In genomic region chr7:114048386-114049235, GRCh38 we compare ENCODE assay signal across 8 cellular contexts.
A peak's percentile ranks its signal among the peaks of the same experiment; 100 is the strongest.
DNase-seq lines count a peak whose midpoint lies in the region; ATAC-seq and TF ChIP-seq lines count a peak whose summit lies in the region.

No MANE protein-coding gene starts in this region.

- H3K4me3 ChIP-seq in CD8-positive, alpha-beta memory T cell (ENCODE audit: low read length), result peak overlapping the region; percentile 55
- H3K4me3 ChIP-seq in SK-N-SH (ENCODE audit: low read depth in 2 of 2, low read length in 1 of 2) (peak overlapping the region; percentile 48 to 57), fibroblast of pulmonary artery (replicated peaks; ENCODE audit: low read depth, low read length) (peak overlapping the region; percentile 23), subcutaneous abdominal adipose tissue (ENCODE audit: low read depth in 1 of 5, low read length in 5 of 5) (peak overlapping the region; percentile 23 to 49 (median 31))

- DNase-seq in CD8-positive, alpha-beta memory T cell, result peak in 1 of 5 donors; percentile 10
- DNase-seq in SK-N-SH (peak; percentile 16), fibroblast of pulmonary artery (ENCODE audit: low read depth) (peak; percentile 14)

- H3K9me2 ChIP-seq in SK-N-SH, result no peaks in the 10 kb centered on the region

- peaks cover 12 to 26% (median 24%) of the 10 kb centered on the region in 3 donors for H3K4me1 Mint-ChIP-seq in CD8-positive, alpha-beta memory T cell

- no peaks in the 10 kb centered on the region for H3K27me3 ChIP-seq in CD8-positive, alpha-beta memory T cell (ENCODE audit: insufficient read depth, low read length, poor library complexity, severe bottlenecking)
- H3K27me3 ChIP-seq in SK-N-SH (ENCODE audit: insufficient read depth) (no peaks in the 10 kb centered on the region; the same call in 1 of the 2 replicates), subcutaneous abdominal adipose tissue (ENCODE audit: control insufficient read depth in 5 of 5, insufficient read depth in 4 of 5, low read length in 5 of 5) (no peaks in the 10 kb centered on the region)

- H3K27ac ChIP-seq in CD8-positive, alpha-beta memory T cell (ENCODE audit: low read depth, low read length), result no peak overlapping the region
- H3K27ac ChIP-seq in SK-N-SH (ENCODE audit: low read depth in 2 of 2, low read length in 1 of 2) (no peak overlapping the region), subcutaneous abdominal adipose tissue (ENCODE audit: low read depth, low read length) (no peak overlapping the region)

- H3K27ac Mint-ChIP-seq in CD8-positive, alpha-beta memory T cell, result peak overlapping the region in 7 of 8 donors; percentile 67 to 90 (median 88)

- no peaks in the 10 kb centered on the region for H3K9me3 Mint-ChIP-seq in CD8-positive, alpha-beta memory T cell

- TF ChIP-seq CTCF in SK-N-SH (IDR thresholded peaks at IDR 0.05) (no peak), fibroblast of pulmonary artery (IDR thresholded peaks at IDR 0.05; ENCODE audit: low read length, missing control alignments) (no peak)

- no peaks in the 10 kb centered on the region for H3K79me2 ChIP-seq in SK-N-SH (ENCODE audit: insufficient read depth)

- CTCF ChIA-PET in CD8-positive, alpha-beta memory T cell (lab: Charles Lee), result no interaction called here
- CTCF ChIA-PET in SK-N-SH (lab: Yijun Ruan, JAX), result no interaction called here

- TF ChIP-seq EP300 in SK-N-SH (IDR thresholded peaks at IDR 0.05; ENCODE audit: borderline replicate concordance in 1 of 2, low read depth in 1 of 2, low read length in 1 of 2), result no peak

- no peaks in the 10 kb centered on the region for H4K20me1 ChIP-seq in SK-N-SH (ENCODE audit: insufficient read depth)

- peak; percentile 33 for ATAC-seq in HG02759 (IDR thresholded peaks at IDR 0.05; ENCODE audit: unreplicated experiment)
- ATAC-seq in GM21360 (IDR thresholded peaks at IDR 0.05; ENCODE audit: unreplicated experiment), result no peak
- no peak for ATAC-seq in HG03108 (IDR thresholded peaks at IDR 0.05; ENCODE audit: unreplicated experiment)
- no peak for ATAC-seq in GM21717 (IDR thresholded peaks at IDR 0.05; ENCODE audit: unreplicated experiment)

- H3K9me3 ChIP-seq in CD8-positive, alpha-beta memory T cell (ENCODE audit: low read length), result no peaks in the 10 kb centered on the region
- H3K9me3 ChIP-seq in SK-N-SH, result no peaks in the 10 kb centered on the region
- H3K9me3 ChIP-seq in subcutaneous abdominal adipose tissue (ENCODE audit: control insufficient read depth in 5 of 5, low read length in 5 of 5), result no peaks in the 10 kb centered on the region

- 36% methylated on average over 12 of the region's 12 CpGs for WGBS in SK-N-SH (ENCODE audit: low lambda C conversion rate)

- no peaks in the 10 kb centered on the region for H3K4me1 ChIP-seq in CD8-positive, alpha-beta memory T cell (ENCODE audit: insufficient read depth, low read length)
- peaks cover 0 to 7% of the 10 kb centered on the region in 2 experiments; a peak in 2 of 4 replicates for H3K4me1 ChIP-seq in SK-N-SH (ENCODE audit: control insufficient read depth in 1 of 2, insufficient read depth in 2 of 2, low read depth in 1 of 2, low read length in 1 of 2)
- H3K4me1 ChIP-seq in subcutaneous abdominal adipose tissue (ENCODE audit: control insufficient read depth in 5 of 5, insufficient read depth in 5 of 5, low read length in 5 of 5), result peaks cover 0 to 4% (median 0%) of the 10 kb centered on the region in 5 donors

- H3K9ac ChIP-seq in SK-N-SH (no peak overlapping the region), subcutaneous abdominal adipose tissue (ENCODE audit: low read length in 5 of 5) (no peak overlapping the region)

- TF ChIP-seq RAD21 in SK-N-SH (IDR thresholded peaks at IDR 0.05; ENCODE audit: low read length), result no peak

- H3K4me3 Mint-ChIP-seq in CD8-positive, alpha-beta memory T cell, result peak overlapping the region; percentile 74 to 96 (median 87)

- H3K36me3 ChIP-seq in CD8-positive, alpha-beta memory T cell (ENCODE audit: insufficient read depth, low read length), result no peaks in the 10 kb centered on the region
- H3K36me3 ChIP-seq in SK-N-SH (replicated peaks in 1 of 2; ENCODE audit: control insufficient read depth in 1 of 2, insufficient read depth in 2 of 2, low read length in 1 of 2), result no peaks in the 10 kb centered on the region
- no peaks in the 10 kb centered on the region for H3K36me3 ChIP-seq in subcutaneous abdominal adipose tissue (ENCODE audit: control insufficient read depth in 5 of 5, insufficient read depth in 5 of 5, low read length in 5 of 5)

- peak overlapping the region; percentile 80 for H2AFZ ChIP-seq in SK-N-SH (ENCODE audit: low read depth)

- H3F3A ChIP-seq in SK-N-SH (replicated peaks; ENCODE audit: insufficient read depth), result peaks cover 6% of the 10 kb centered on the region

- peaks cover 0 to 5% (median 3%) of the 10 kb centered on the region in 3 donors for H3K36me3 Mint-ChIP-seq in CD8-positive, alpha-beta memory T cell

- POLR2A ChIA-PET in CD8-positive, alpha-beta memory T cell (lab: Charles Lee), result no interaction called here
- POLR2A ChIA-PET in SK-N-SH (lab: Yijun Ruan, JAX), result no interaction called here

- peak overlapping the region; percentile 59 for H3K4me2 ChIP-seq in SK-N-SH

- H3K27me3 Mint-ChIP-seq in CD8-positive, alpha-beta memory T cell, result peaks cover 0 to 4% of the 10 kb centered on the region in 2 donors

TF ChIP-seq in SK-N-SH, 30 proteins besides CTCF, POLR2A, EP300 and RAD21:
- no peak for TF ChIP-seq FOXJ3 (CRISPR knock-in tag; IDR thresholded peaks at IDR 0.05)
- TF ChIP-seq, protein P1, sequence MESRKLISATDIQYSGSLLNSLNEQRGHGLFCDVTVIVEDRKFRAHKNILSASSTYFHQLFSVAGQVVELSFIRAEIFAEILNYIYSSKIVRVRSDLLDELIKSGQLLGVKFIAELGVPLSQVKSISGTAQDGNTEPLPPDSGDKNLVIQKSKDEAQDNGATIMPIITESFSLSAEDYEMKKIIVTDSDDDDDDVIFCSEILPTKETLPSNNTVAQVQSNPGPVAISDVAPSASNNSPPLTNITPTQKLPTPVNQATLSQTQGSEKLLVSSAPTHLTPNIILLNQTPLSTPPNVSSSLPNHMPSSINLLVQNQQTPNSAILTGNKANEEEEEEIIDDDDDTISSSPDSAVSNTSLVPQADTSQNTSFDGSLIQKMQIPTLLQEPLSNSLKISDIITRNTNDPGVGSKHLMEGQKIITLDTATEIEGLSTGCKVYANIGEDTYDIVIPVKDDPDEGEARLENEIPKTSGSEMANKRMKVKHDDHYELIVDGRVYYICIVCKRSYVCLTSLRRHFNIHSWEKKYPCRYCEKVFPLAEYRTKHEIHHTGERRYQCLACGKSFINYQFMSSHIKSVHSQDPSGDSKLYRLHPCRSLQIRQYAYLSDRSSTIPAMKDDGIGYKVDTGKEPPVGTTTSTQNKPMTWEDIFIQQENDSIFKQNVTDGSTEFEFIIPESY (IDR thresholded peaks at IDR 0.05; ENCODE audit: borderline replicate concordance, low read depth), result no peak
- TF ChIP-seq ELF1 (IDR thresholded peaks at IDR 0.05), result no peak
- no peak for TF ChIP-seq SIN3A (IDR thresholded peaks at IDR 0.05; ENCODE audit: borderline replicate concordance, low read depth, low read length)
- TF ChIP-seq JUND (IDR thresholded peaks at IDR 0.05), result no peak
- no peak for TF ChIP-seq FOXM1 (IDR thresholded peaks at IDR 0.05; ENCODE audit: low read depth)
- TF ChIP-seq, protein P2, sequence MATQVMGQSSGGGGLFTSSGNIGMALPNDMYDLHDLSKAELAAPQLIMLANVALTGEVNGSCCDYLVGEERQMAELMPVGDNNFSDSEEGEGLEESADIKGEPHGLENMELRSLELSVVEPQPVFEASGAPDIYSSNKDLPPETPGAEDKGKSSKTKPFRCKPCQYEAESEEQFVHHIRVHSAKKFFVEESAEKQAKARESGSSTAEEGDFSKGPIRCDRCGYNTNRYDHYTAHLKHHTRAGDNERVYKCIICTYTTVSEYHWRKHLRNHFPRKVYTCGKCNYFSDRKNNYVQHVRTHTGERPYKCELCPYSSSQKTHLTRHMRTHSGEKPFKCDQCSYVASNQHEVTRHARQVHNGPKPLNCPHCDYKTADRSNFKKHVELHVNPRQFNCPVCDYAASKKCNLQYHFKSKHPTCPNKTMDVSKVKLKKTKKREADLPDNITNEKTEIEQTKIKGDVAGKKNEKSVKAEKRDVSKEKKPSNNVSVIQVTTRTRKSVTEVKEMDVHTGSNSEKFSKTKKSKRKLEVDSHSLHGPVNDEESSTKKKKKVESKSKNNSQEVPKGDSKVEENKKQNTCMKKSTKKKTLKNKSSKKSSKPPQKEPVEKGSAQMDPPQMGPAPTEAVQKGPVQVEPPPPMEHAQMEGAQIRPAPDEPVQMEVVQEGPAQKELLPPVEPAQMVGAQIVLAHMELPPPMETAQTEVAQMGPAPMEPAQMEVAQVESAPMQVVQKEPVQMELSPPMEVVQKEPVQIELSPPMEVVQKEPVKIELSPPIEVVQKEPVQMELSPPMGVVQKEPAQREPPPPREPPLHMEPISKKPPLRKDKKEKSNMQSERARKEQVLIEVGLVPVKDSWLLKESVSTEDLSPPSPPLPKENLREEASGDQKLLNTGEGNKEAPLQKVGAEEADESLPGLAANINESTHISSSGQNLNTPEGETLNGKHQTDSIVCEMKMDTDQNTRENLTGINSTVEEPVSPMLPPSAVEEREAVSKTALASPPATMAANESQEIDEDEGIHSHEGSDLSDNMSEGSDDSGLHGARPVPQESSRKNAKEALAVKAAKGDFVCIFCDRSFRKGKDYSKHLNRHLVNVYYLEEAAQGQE (IDR thresholded peaks at IDR 0.05; ENCODE audit: low read depth, low read length), result no peak
- no peak for TF ChIP-seq GATA2 (CRISPR knock-in tag; IDR thresholded peaks at IDR 0.05)
